Comparison of ENCODE assay signal across 15 cellular contexts in the genomic region with DNA sequence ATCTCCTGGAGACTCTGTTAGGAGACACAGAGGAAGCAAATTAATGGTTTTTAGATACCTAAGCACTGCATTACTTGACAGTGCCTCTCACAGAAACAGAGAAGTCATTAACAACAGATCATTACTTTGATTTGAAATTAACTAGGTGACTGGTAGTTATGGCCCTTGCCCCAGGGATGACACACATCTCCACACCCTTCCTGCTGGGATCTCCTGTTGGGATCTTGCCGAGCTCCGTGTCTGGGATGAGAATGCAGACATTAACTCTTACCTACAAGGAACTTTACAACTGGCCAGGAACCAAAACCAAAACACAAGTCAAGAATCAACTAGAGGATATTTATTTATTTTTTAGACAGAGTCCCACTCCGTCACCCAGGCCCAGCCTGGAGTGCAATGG. TPM values are rescaled to one million over a fixed set of nuclear protein-coding genes. Genes with fewer than 3 reads are reported as not detected.
DNase-seq lines count a peak whose midpoint lies in the region; ATAC-seq and TF ChIP-seq lines count a peak whose summit lies in the region.
"Had no signal": no experiment of that assay in that cellular context is flagged by ENCODE, and none has a peak within 500 bp of the region (broad histone marks: within the 10 kb centered on the region; RNA-seq: fewer than 3 reads in every experiment).

No MANE protein-coding gene starts in this region.

- peaks cover 11% of the 10 kb centered on the region for H4K20me1 ChIP-seq in DOHH2 (ENCODE audit: control insufficient read depth, insufficient read depth, low read depth, low read length)

- H3K4me1 ChIP-seq in DOHH2 (ENCODE audit: control insufficient read depth, low read length), result peaks cover 41% of the 10 kb centered on the region
- peaks cover 38% of the 10 kb centered on the region for H3K4me1 ChIP-seq in RWPE2 (ENCODE audit: insufficient read depth, poor library complexity, severe bottlenecking)
- H3K4me1 ChIP-seq in thyroid gland, result peaks cover 45 to 46% of the 10 kb centered on the region in 2 donors

- TF ChIP-seq POLR2A in thyroid gland (IDR thresholded peaks at IDR 0.05), result no peak

- H3K27ac ChIP-seq in DOHH2 (ENCODE audit: low read depth, low read length), result no peak overlapping the region
- peak overlapping the region; percentile 55 for H3K27ac ChIP-seq in RWPE2 (ENCODE audit: poor library complexity, severe bottlenecking)
- H3K27ac ChIP-seq in thyroid gland, result peak overlapping the region; percentile 84 to 94 (median 92)

- peak overlapping the region; percentile 100 for H3K4me2 ChIP-seq in DOHH2 (ENCODE audit: low read length)

- H3K4me3 ChIP-seq in DOHH2 (ENCODE audit: low read length) (no peak overlapping the region), RWPE2 (ENCODE audit: severe bottlenecking) (no peak overlapping the region), thyroid gland (replicated peaks in 1 of 3) (no peak overlapping the region)

- H3K9me3 ChIP-seq in DOHH2 (ENCODE audit: control insufficient read depth, insufficient read depth, low read length) (no peaks in the 10 kb centered on the region), RWPE2 (ENCODE audit: severe bottlenecking) (no peaks in the 10 kb centered on the region), thyroid gland (no peaks in the 10 kb centered on the region)

- TF ChIP-seq CTCF in DOHH2 (IDR thresholded peaks at IDR 0.05; ENCODE audit: low read depth, low read length, poor library complexity, severe bottlenecking) (no peak), RWPE2 (IDR thresholded peaks at IDR 0.05; ENCODE audit: poor library complexity, severe bottlenecking) (no peak), thyroid gland (IDR thresholded peaks at IDR 0.05) (no peak)

- peaks cover 35% of the 10 kb centered on the region for H3K79me2 ChIP-seq in DOHH2 (ENCODE audit: control insufficient read depth, low read length)

- no peaks in the 10 kb centered on the region for H3K9me2 ChIP-seq in DOHH2 (replicated peaks; ENCODE audit: control insufficient read depth, low read length)

- WGBS in thyroid gland, 2 donors, result 74 to 94% methylated on average over 3 of the region's 3 CpGs

- peaks cover 40 to 51% (median 41%) of the 10 kb centered on the region in 3 donors for H3K4me1 Mint-ChIP-seq in naive B cell

- H3K36me3 ChIP-seq in DOHH2 (ENCODE audit: control insufficient read depth, low read length), result peaks cover 27% of the 10 kb centered on the region
- H3K36me3 ChIP-seq in RWPE2 (ENCODE audit: low read depth), result peaks cover 20% of the 10 kb centered on the region
- H3K36me3 ChIP-seq in thyroid gland, result no peaks in the 10 kb centered on the region

- H3K27me3 Mint-ChIP-seq in naive B cell, result peaks cover 0 to 2% (median 0%) of the 10 kb centered on the region in 3 donors

- no peak for DNase-seq in RWPE2 (ENCODE audit: low spot score)
- DNase-seq in naive B cell, result no peak
- no peak for DNase-seq in thyroid gland
- DNase-seq in COLO829 (ENCODE audit: low spot score), result no peak
- DNase-seq in C1 segment of cervical spinal cord (lab: John Stamatoyannopoulos, UW), result no peak
- DNase-seq: DMS153, HFFc6, KG1, NCI-H1436 treated with DMSO at 0.1 percent for 48 hours, NCI-H2029 treated with DMSO at 0.1 percent for 48 hours, NCI-H524 had no signal

- peak overlapping the region in 6 of 8 donors; percentile 39 to 90 (median 75) for H3K4me3 Mint-ChIP-seq in naive B cell
- H3K4me3 Mint-ChIP-seq: HFFc6 had no signal

- peaks cover 0 to 8% of the 10 kb centered on the region in 2 donors for H3K36me3 Mint-ChIP-seq in naive B cell

- H3F3A ChIP-seq in DOHH2 (ENCODE audit: control insufficient read depth, insufficient read depth), result peaks cover 12% of the 10 kb centered on the region

- H3K27me3 ChIP-seq in DOHH2 (ENCODE audit: control insufficient read depth, low read length), result peaks cover 6% of the 10 kb centered on the region; the same call in 1 of the 2 replicates
- no peaks in the 10 kb centered on the region for H3K27me3 ChIP-seq in RWPE2 (ENCODE audit: insufficient read depth, poor library complexity, severe bottlenecking)
- no peaks in the 10 kb centered on the region for H3K27me3 ChIP-seq in thyroid gland

- intact Hi-C loops in thyroid gland (cut with DNase I), result loop anchor here (5.0 kb wide), 1 partner anchor 152 kb away; no protein-coding TSS in a partner anchor

- H3K27ac Mint-ChIP-seq in naive B cell, result peak overlapping the region in 4 of 6 donors; percentile 63 to 92 (median 79)
- H3K27ac Mint-ChIP-seq: HFFc6 had no signal

- ATAC-seq in RWPE2 (ENCODE audit: low read depth), result no peak
- ATAC-seq in naive B cell (ENCODE audit: low read depth in 2 of 2), result no peak
- ATAC-seq in HG03280 (IDR thresholded peaks at IDR 0.05; ENCODE audit: unreplicated experiment), result no peak
- ATAC-seq: HepG2 had no signal

- H3K9me3 Mint-ChIP-seq in naive B cell, result no peaks in the 10 kb centered on the region
- H3K9me3 Mint-ChIP-seq: HFFc6 had no signal

RNA-seq across cellular contexts. Expression of a gene that starts 2.2 kb away (rescaled TPM):
- polyA plus RNA-seq in naive B cell (ENCODE audit: low read depth in 6 of 6), result 10 to 100 TPM; 34.1 to 46.0 (median 37.5) TPM
- total RNA-seq in thyroid gland, result 100 to 1,000 TPM in 1 of 4 donors, 10 to 100 TPM in 3; 74.4 to 112 (median 85.6) TPM

RNA-seq across cellular contexts. Expression of a gene that starts 12.7 kb away (rescaled TPM):
- polyA plus RNA-seq in naive B cell (ENCODE audit: low read depth in 6 of 6), result 100 to 1,000 TPM in 1 of 6 donors, 10 to 100 TPM in 5; 53.9 to 103 (median 75.5) TPM
- total RNA-seq in thyroid gland, result 10 to 100 TPM; 13.3 to 57.8 (median 32.4) TPM

RNA-seq across cellular contexts. Expression of a gene that starts 25.6 kb away (rescaled TPM):
- polyA plus RNA-seq in naive B cell (ENCODE audit: low read depth in 6 of 6), result 10 to 100 TPM in 3 of 6 donors, 1 to 10 TPM in 3; 2.5 to 16.4 (median 11.0) TPM
- total RNA-seq in thyroid gland, result under 1 TPM in 2 of 4 donors, not detected in 2; 0.11 to 0.46 TPM
- total RNA-seq: H4, HFFc6 had no signal

RNA-seq across cellular contexts. Expression of a gene that starts 37.7 kb away (rescaled TPM):
- polyA plus RNA-seq in naive B cell (ENCODE audit: low read depth in 6 of 6), result 10 to 100 TPM; 15.7 to 39.6 (median 25.4) TPM
- total RNA-seq in thyroid gland, result 100 to 1,000 TPM; 152 to 256 (median 212) TPM
- total RNA-seq: HepG2 had no signal
